ENCODE assay signal across 1 cellular context in genomic region chr6:79078057-79078969, GRCh38.
TF ChIP-seq lines count a peak whose summit lies in the region.

Gene PHIP (minus strand): TSS chr6:79078254. CDS start chr6:79078068, 186 bp downstream.

TF ChIP-seq in HEK293, 187 proteins besides CTCF, POLR2A, EP300 and RAD21 (continued from another document and continues in another):
- TF ChIP-seq ZSCAN4 (tag by site-specific recombination; IDR thresholded peaks at IDR 0.05) (peak; percentile 81), ZNF24 (tag by site-specific recombination; IDR thresholded peaks at IDR 0.05) (peak; percentile 86; the same call in 1 of the 2 replicates), ZNF37A (tag by site-specific recombination; IDR thresholded peaks at IDR 0.05) (peak; percentile 50; the same call in 1 of the 2 replicates), YY2 (tag by site-specific recombination; IDR thresholded peaks at IDR 0.05) (peak; percentile 88), ZNF146 (tag by site-specific recombination; IDR thresholded peaks at IDR 0.05) (peak; percentile 94), ZNF18 (tag by site-specific recombination; IDR thresholded peaks at IDR 0.05) (peak; percentile 19), OVOL3 (tag by site-specific recombination; IDR thresholded peaks at IDR 0.05) (peak; percentile 72; the same call in 1 of the 2 replicates), ZNF266 (tag by site-specific recombination; IDR thresholded peaks at IDR 0.05; ENCODE audit: low read depth) (no peak), ZNF548 (tag by site-specific recombination; IDR thresholded peaks at IDR 0.05) (peak; percentile 5; the same call in 1 of the 2 replicates), PRDM10 (tag by site-specific recombination; IDR thresholded peaks at IDR 0.05) (peak; percentile 71), ZNF155 (tag by site-specific recombination; IDR thresholded peaks at IDR 0.05) (no peak), ZFP41 (tag by site-specific recombination; IDR thresholded peaks at IDR 0.05; ENCODE audit: borderline replicate concordance) (no peak), ZSCAN5A (tag by site-specific recombination; IDR thresholded peaks at IDR 0.05) (peak; percentile 96), AEBP2 (tag by site-specific recombination; IDR thresholded peaks at IDR 0.05; ENCODE audit: borderline replicate concordance) (no peak), ZNF654 (tag by site-specific recombination; IDR thresholded peaks at IDR 0.05; ENCODE audit: low read depth) (no peak; the same call in 1 of the 2 replicates), ZNF302 (tag by site-specific recombination; IDR thresholded peaks at IDR 0.05; ENCODE audit: low read depth) (no peak), ZNF114 (tag by site-specific recombination; IDR thresholded peaks at IDR 0.05) (no peak), YY1 (tag by site-specific recombination; IDR thresholded peaks at IDR 0.05) (peak; percentile 94), ZNF561 (tag by site-specific recombination; IDR thresholded peaks at IDR 0.05; ENCODE audit: borderline replicate concordance) (peak; percentile 100), ZNF26 (tag by site-specific recombination; IDR thresholded peaks at IDR 0.05) (no peak), KLF9 (tag by site-specific recombination; IDR thresholded peaks at IDR 0.05; ENCODE audit: low read depth) (peak; percentile 87), MEIS1 (CRISPR knock-in tag; IDR thresholded peaks at IDR 0.05; ENCODE audit: borderline replicate concordance) (no peak), ZNF530 (tag by site-specific recombination; IDR thresholded peaks at IDR 0.05; ENCODE audit: low read depth) (0 out of 2 replicates have a peak, but pooled peaks have one; percentile 36), ZNF510 (tag by site-specific recombination; IDR thresholded peaks at IDR 0.05; ENCODE audit: insufficient replicate concordance) (no peak), ZBTB48 (tag by site-specific recombination; IDR thresholded peaks at IDR 0.05) (peak; percentile 96), ZNF423 (tag by site-specific recombination; IDR thresholded peaks at IDR 0.05) (no peak), BCL11A (tag by site-specific recombination; IDR thresholded peaks at IDR 0.05; ENCODE audit: low read depth) (peak; percentile 11; the same call in 1 of the 2 replicates), ZBTB17 (tag by site-specific recombination; IDR thresholded peaks at IDR 0.05) (peak; percentile 95), ZSCAN16 (tag by site-specific recombination; IDR thresholded peaks at IDR 0.05) (peak; percentile 75; the same call in 1 of the 2 replicates), SCRT2 (tag by site-specific recombination; IDR thresholded peaks at IDR 0.05) (peak; percentile 62), ZNF416 (tag by site-specific recombination; IDR thresholded peaks at IDR 0.05) (no peak), ZBTB49 (tag by site-specific recombination; IDR thresholded peaks at IDR 0.05; ENCODE audit: low read depth) (no peak), ZNF426 (tag by site-specific recombination; IDR thresholded peaks at IDR 0.05) (no peak), GLIS2 (tag by site-specific recombination; IDR thresholded peaks at IDR 0.05) (peak; percentile 99), ZNF394 (tag by site-specific recombination; IDR thresholded peaks at IDR 0.05; ENCODE audit: borderline replicate concordance) (peak; percentile 79; the same call in 1 of the 2 replicates), IKZF3 (tag by site-specific recombination; IDR thresholded peaks at IDR 0.05) (peak; percentile 74; the same call in 1 of the 2 replicates), ZBTB26 (tag by site-specific recombination; optimal IDR thresholded peaks at IDR 0.05) (peak; percentile 100), OSR2 (tag by site-specific recombination; IDR thresholded peaks at IDR 0.05) (no peak; the same call in 1 of the 2 replicates), ZNF670 (tag by site-specific recombination; IDR thresholded peaks at IDR 0.05; ENCODE audit: low read depth) (no peak), ZNF747 (tag by site-specific recombination; IDR thresholded peaks at IDR 0.05) (no peak), REST (tag by site-specific recombination; IDR thresholded peaks at IDR 0.05) (peak; percentile 29), ZNF596 (tag by site-specific recombination; IDR thresholded peaks at IDR 0.05) (peak; percentile 87), ZBTB8A (tag by site-specific recombination; IDR thresholded peaks at IDR 0.05) (peak; percentile 84)
